In genomic region chr22:39309881-39310714, GRCh38 we compare ENCODE assay signal across 9 cellular contexts. TPM values are rescaled to one million over a fixed set of nuclear protein-coding genes. Genes with fewer than 3 reads are reported as not detected.
DNase-seq lines count a peak whose midpoint lies in the region; ATAC-seq and TF ChIP-seq lines count a peak whose summit lies in the region.
"Had no signal": no experiment of that assay in that cellular context is flagged by ENCODE, and none has a peak within 500 bp of the region (broad histone marks: within the 10 kb centered on the region; RNA-seq: fewer than 3 reads in every experiment).

No MANE protein-coding gene starts in this region.

- no peak overlapping the region for H3K4me3 ChIP-seq in gastroesophageal sphincter
- no peak overlapping the region for H3K4me3 ChIP-seq in Caco-2 (ENCODE audit: low read depth, low read length)
- H3K4me3 ChIP-seq: upper lobe of right lung had no signal

- TF ChIP-seq CTCF in gastroesophageal sphincter (IDR thresholded peaks at IDR 0.05) (no peak), Caco-2 (IDR thresholded peaks at IDR 0.05; ENCODE audit: insufficient read depth in 1 of 2, low read depth in 1 of 2, low read length in 1 of 2, severe bottlenecking in 1 of 2, unreplicated experiment in 1 of 2) (no peak)

- DNase-seq in stimulated activated CD4-positive, alpha-beta T cell treated with anti-CD3 and anti-CD28 coated beads, Interleukin-15, amount 100 ng/mL, for 24 hours = peak; percentile 49
- no peak for DNase-seq in stimulated activated CD4-positive, alpha-beta T cell treated with anti-CD3 and anti-CD28 coated beads, Interleukin-1b, Interleukin-23, amount 100 ng/mL, for 48 hours
- DNase-seq in T-cell = no peak
- no peak for DNase-seq in NCI-H2196 (lab: John Stamatoyannopoulos, UW; ENCODE audit: unreplicated experiment)
- DNase-seq in activated CD4-positive, CD25-positive, alpha-beta regulatory T cell treated with anti-CD3 and anti-CD28 coated beads, Interleukin-2, amount 50 U/mL, for 72 hours = no peak
- no peak for DNase-seq in Caco-2
- DNase-seq in amniotic stem cell (lab: John Stamatoyannopoulos, UW) = no peak

- H3K4me3 Mint-ChIP-seq in T-cell (no peak overlapping the region), Caco-2 (ENCODE audit: unreplicated experiment) (no peak overlapping the region)

- H3K36me3 Mint-ChIP-seq in T-cell (peaks cover 29% of the 10 kb centered on the region), Caco-2 (ENCODE audit: insufficient read depth, unreplicated experiment) (peaks cover 73% of the 10 kb centered on the region)

- H3K27me3 Mint-ChIP-seq in T-cell (no peaks in the 10 kb centered on the region), Caco-2 (ENCODE audit: insufficient read depth, unreplicated experiment) (no peaks in the 10 kb centered on the region)

- H3K9me3 Mint-ChIP-seq in T-cell = no peaks in the 10 kb centered on the region
- H3K9me3 Mint-ChIP-seq in Caco-2 (ENCODE audit: unreplicated experiment) = no peaks in the 10 kb centered on the region

- CTCF ChIA-PET in T-cell (lab: Charles Lee) = interaction anchor here (0.5 to 1.3 kb wide), 7 partner anchors 8 to 438 kb away, joined by 3 to 22 read pairs (median 3); partner anchors contain the start of gene CBX6 (in 1 of the 2)
- CTCF ChIA-PET in Caco-2 (lab: Charles Lee) = interaction anchor here (0.6 to 2.2 kb wide), 13 partner anchors 10 to 541 kb away, joined by 3 to 14 read pairs (median 5); partner anchors contain the start of genes CBX7, PDGFB and RPL3

- H3K36me3 ChIP-seq in gastroesophageal sphincter (peaks cover 3 to 39% of the 10 kb centered on the region in 2 donors), Caco-2 (ENCODE audit: control insufficient read depth, insufficient read depth, low read length) (peaks cover 9% of the 10 kb centered on the region)

- TF ChIP-seq POLR2A in gastroesophageal sphincter (IDR thresholded peaks at IDR 0.05) = no peak

- no peaks in the 10 kb centered on the region for H3K27me3 ChIP-seq in gastroesophageal sphincter
- H3K27me3 ChIP-seq in Caco-2 (replicated peaks; ENCODE audit: control insufficient read depth, insufficient read depth, low read length) = no peaks in the 10 kb centered on the region
- H3K27me3 ChIP-seq: upper lobe of right lung had no signal

- H3K4me1 Mint-ChIP-seq in T-cell (peaks cover 16 to 45% (median 30%) of the 10 kb centered on the region in 3 donors), Caco-2 (ENCODE audit: low read depth, unreplicated experiment) (no peaks in the 10 kb centered on the region)

- no peak for TF ChIP-seq EP300 in gastroesophageal sphincter (IDR thresholded peaks at IDR 0.05)

- ATAC-seq in T-cell (replicated peaks in 1 of 4) (no peak), gastroesophageal sphincter (no peak)

- H3K27ac ChIP-seq in gastroesophageal sphincter = peak overlapping the region in 3 of 4 donors; percentile 75 to 82 (median 79)

- H3K9me3 ChIP-seq in gastroesophageal sphincter (no peaks in the 10 kb centered on the region), Caco-2 (no peaks in the 10 kb centered on the region)
- H3K9me3 ChIP-seq: upper lobe of right lung had no signal

- H3K27ac Mint-ChIP-seq in T-cell (peak overlapping the region; percentile 48 to 74), Caco-2 (ENCODE audit: unreplicated experiment) (no peak overlapping the region)

- intact Hi-C loops in Caco-2 (cut with micrococcal nuclease; ENCODE audit: unreplicated experiment) = loop anchor here (2.0 kb wide), 2 partner anchors 67 to 139 kb away; no protein-coding TSS in a partner anchor

- 88% methylated on average over 5 of the region's 16 CpGs; no CpG with 5 or more reads in 1 of the 2 donors for WGBS in gastroesophageal sphincter (ENCODE audit: low coverage in 1 of 2), 2 donors

- H3K4me1 ChIP-seq in gastroesophageal sphincter (peaks cover 0 to 46% (median 13%) of the 10 kb centered on the region in 3 donors), Caco-2 (peaks cover 8% of the 10 kb centered on the region; the same call in 1 of the 2 replicates)

- BruUV-seq in Caco-2 (replicated peaks; lab: Mats Ljungman, UMichigan) = no TSS peak

- POLR2A ChIA-PET in T-cell (lab: Charles Lee) (no interaction called here), Caco-2 (lab: Charles Lee) (interaction anchor here (1.2 to 1.7 kb wide), 5 partner anchors 9 to 158 kb away, joined by 4 to 16 read pairs (median 8); partner anchors contain the start of genes CBX7, PDGFB and RPL3)

RNA-seq across cellular contexts. Expression of gene RPL3, which starts 9.3 kb away (rescaled TPM):
- total RNA-seq in T-cell = 1,000 to 10,000 TPM; 3,304 to 3,660 (median 3,479) TPM
- total RNA-seq in gastroesophageal sphincter = 1,000 to 10,000 TPM; 1,539 to 2,425 (median 1,793) TPM
- 1,668 and 1,699 TPM in 2 replicates for total RNA-seq in Caco-2 (2022)

RNA-seq across cellular contexts. Expression of gene SYNGR1, which starts 39.7 kb away (rescaled TPM):
- total RNA-seq in T-cell (1 to 10 TPM; 1.1 to 4.3 (median 2.7) TPM), gastroesophageal sphincter (10 to 100 TPM; 13.3 to 34.2 (median 20.1) TPM), Caco-2 (2022) (20.2 and 21.9 TPM in 2 replicates)
